Comparison of ENCODE assay signal across 8 cellular contexts in genomic region chr3:43621974-43622739, GRCh38. TPM values are rescaled to one million over a fixed set of nuclear protein-coding genes. Genes with fewer than 3 reads are reported as not detected.
DNase-seq lines count a peak whose midpoint lies in the region; ATAC-seq lines count a peak whose summit lies in the region.

Gene ANO10 (minus strand): TSS chr3:43622011. CDS start chr3:43605852, 16,159 bp downstream.

- peak within 1 kb of the TSS; percentile 85 for H3K9ac ChIP-seq in BLaER1

- H3K4me2 ChIP-seq in BLaER1, result peak within 1 kb of the TSS; percentile 96

- H3K4me1 Mint-ChIP-seq in activated CD4-positive, alpha-beta T cell treated with anti-CD3 and anti-CD28 coated beads, Interleukin-2, amount 10 ng/mL, durations not matched to agents 7 days and 5 days, result peaks cover 34% of the 10 kb centered on the region

- no peaks in the 10 kb centered on the region for H3K36me3 ChIP-seq in BLaER1

- peak within 1 kb of the TSS; percentile 83 for H3K4me3 Mint-ChIP-seq in activated CD4-positive, alpha-beta T cell treated with anti-CD3 and anti-CD28 coated beads, Interleukin-2, amount 10 ng/mL, durations not matched to agents 7 days and 5 days

- CTCF ChIA-PET in activated CD4-positive, alpha-beta T cell treated with anti-CD3 and anti-CD28 coated beads, Interleukin-2, amount 10 ng/mL, durations not matched to agents 7 days and 5 days (lab: Charles Lee), result interaction anchor here (1.0 kb wide), 1 partner anchor 16 kb away, joined by 3 read pairs; no protein-coding TSS in a partner anchor

- H3K27ac ChIP-seq in BLaER1, result peak within 1 kb of the TSS; percentile 68
- peak within 1 kb of the TSS; percentile 71 for H3K27ac ChIP-seq in layer of hippocampus (ENCODE audit: low read depth, low read length)

- no peaks in the 10 kb centered on the region for H4K20me1 ChIP-seq in BLaER1

- H3K27me3 Mint-ChIP-seq in activated CD4-positive, alpha-beta T cell treated with anti-CD3 and anti-CD28 coated beads, Interleukin-2, amount 10 ng/mL, durations not matched to agents 7 days and 5 days, result peaks cover 12% of the 10 kb centered on the region

- ATAC-seq in GM19328 (IDR thresholded peaks at IDR 0.05; ENCODE audit: unreplicated experiment), result peak; percentile 95
- peak; percentile 77 for ATAC-seq in HG03469 (IDR thresholded peaks at IDR 0.05; ENCODE audit: unreplicated experiment)

- H3K27ac Mint-ChIP-seq in activated CD4-positive, alpha-beta T cell treated with anti-CD3 and anti-CD28 coated beads, Interleukin-2, amount 10 ng/mL, durations not matched to agents 7 days and 5 days, result peak within 1 kb of the TSS; percentile 89

- POLR2A ChIA-PET in activated CD4-positive, alpha-beta T cell treated with anti-CD3 and anti-CD28 coated beads, Interleukin-2, amount 10 ng/mL, durations not matched to agents 7 days and 5 days (lab: Charles Lee), result interaction anchor here (0.6 kb wide), 1 partner anchor 1226 kb away, joined by 4 read pairs; no protein-coding TSS in a partner anchor

- H3K27me3 ChIP-seq in BLaER1 (no peaks in the 10 kb centered on the region), layer of hippocampus (ENCODE audit: control insufficient read depth, insufficient read depth, low read length) (no peaks in the 10 kb centered on the region)

- DNase-seq in NCI-H526 treated with DMSO at 0.1 percent for 48 hours (lab: John Stamatoyannopoulos, UW) (peak; percentile 97), cortex of kidney (lab: John Stamatoyannopoulos, UW) (peak; percentile 82)
- DNase-seq in activated CD4-positive, alpha-beta T cell treated with anti-CD3 and anti-CD28 coated beads, Interleukin-2, amount 10 ng/mL, durations not matched to agents 7 days and 5 days, result peak; percentile 95
- peak; percentile 93 to 99 (median 96) for DNase-seq in stimulated activated CD4-positive, alpha-beta T cell treated with anti-CD3 and anti-CD28 coated beads, Interleukin-1b, Interleukin-23, amount 100 ng/mL, for 24 hours (ENCODE audit: low read depth in 4 of 4, low spot score in 1 of 4)

- no peaks in the 10 kb centered on the region for H3K9me3 ChIP-seq in BLaER1

- peak within 1 kb of the TSS; percentile 90 for H3K4me3 ChIP-seq in BLaER1

- H3K9me3 Mint-ChIP-seq in activated CD4-positive, alpha-beta T cell treated with anti-CD3 and anti-CD28 coated beads, Interleukin-2, amount 10 ng/mL, durations not matched to agents 7 days and 5 days, result no peaks in the 10 kb centered on the region

- no peaks in the 10 kb centered on the region for H3K36me3 Mint-ChIP-seq in activated CD4-positive, alpha-beta T cell treated with anti-CD3 and anti-CD28 coated beads, Interleukin-2, amount 10 ng/mL, durations not matched to agents 7 days and 5 days (ENCODE audit: low read depth)

- peaks cover 19% of the 10 kb centered on the region for H3K4me1 ChIP-seq in BLaER1

RNA-seq across cellular contexts. Expression of gene ANO10, which starts in this region (rescaled TPM):
- 10 to 100 TPM; 12.4 to 14.3 TPM for total RNA-seq in activated CD4-positive, alpha-beta T cell treated with anti-CD3 and anti-CD28 coated beads, Interleukin-2, amount 10 ng/mL, durations not matched to agents 7 days and 5 days

Comparison
In these comparisons a context has a peak if more than half of its experiments do, and no peak if none do; other contexts are left out.
1. Peak in every context shown above with its lines: DNase-seq, ATAC-seq, H3K4me3 ChIP-seq and H3K27ac ChIP-seq.